ENCODE assay signal across 10 cellular contexts in the genomic region with DNA sequence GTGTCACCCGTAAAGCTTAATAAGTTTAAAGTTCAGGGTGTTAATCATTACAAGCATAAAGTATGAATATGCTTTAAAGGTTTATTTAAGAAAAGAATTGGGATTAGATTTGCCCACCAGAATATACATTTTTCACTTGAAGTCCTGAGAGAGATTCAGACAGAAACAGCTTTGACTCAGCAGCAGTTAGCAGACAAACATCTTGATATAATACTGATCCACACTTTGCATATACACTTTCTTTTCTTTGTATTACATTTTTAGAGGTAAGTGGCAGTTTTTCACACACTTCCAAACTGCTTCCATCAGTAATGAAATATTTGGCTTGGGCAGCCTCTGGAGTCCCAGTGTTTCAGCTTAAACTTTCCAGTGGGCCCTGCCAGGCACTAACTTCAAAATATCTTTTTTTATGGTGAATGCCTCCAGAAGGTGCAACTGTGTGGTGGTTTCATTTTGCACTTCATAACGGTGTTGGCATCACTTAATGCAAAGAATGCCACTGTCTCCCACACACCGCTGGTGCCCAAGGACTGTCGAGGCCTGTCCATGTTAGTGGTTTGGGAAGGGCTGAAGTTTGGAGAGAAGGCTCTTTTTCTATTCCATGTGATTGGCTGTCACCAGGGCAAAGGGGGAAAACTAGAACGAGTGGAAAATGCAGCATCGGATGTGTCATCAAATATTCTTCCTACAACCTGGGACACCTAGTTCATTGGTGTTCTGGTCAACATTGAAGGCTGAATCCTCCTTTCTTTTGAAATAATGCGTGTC. TPM values are rescaled to one million over a fixed set of nuclear protein-coding genes. Genes with fewer than 3 reads are reported as not detected.
DNase-seq lines count a peak whose midpoint lies in the region; ATAC-seq and TF ChIP-seq lines count a peak whose summit lies in the region.
"Had no signal": no experiment of that assay in that cellular context is flagged by ENCODE, and none has a peak within 500 bp of the region (broad histone marks: within the 10 kb centered on the region; RNA-seq: fewer than 3 reads in every experiment).

No MANE protein-coding gene starts in this region.

- peaks cover 50% of the 10 kb centered on the region for H3K4me1 Mint-ChIP-seq in activated T-helper 17 cell treated with anti-CD3 and anti-CD28 coated beads, Interleukin-2, amount 50 U/mL, for 72 hours
- H3K4me1 Mint-ChIP-seq in naive thymus-derived CD4-positive, alpha-beta T cell = peaks cover 45 to 94% (median 89%) of the 10 kb centered on the region in 7 donors

- peak overlapping the region; percentile 70 for H3K4me3 Mint-ChIP-seq in activated T-helper 17 cell treated with anti-CD3 and anti-CD28 coated beads, Interleukin-2, amount 50 U/mL, for 72 hours
- peak overlapping the region; percentile 24 to 78 (median 51) for H3K4me3 Mint-ChIP-seq in naive thymus-derived CD4-positive, alpha-beta T cell

- peaks cover 4% of the 10 kb centered on the region for H3K36me3 Mint-ChIP-seq in activated T-helper 17 cell treated with anti-CD3 and anti-CD28 coated beads, Interleukin-2, amount 50 U/mL, for 72 hours (ENCODE audit: low read depth)
- peaks cover 0 to 7% (median 0%) of the 10 kb centered on the region in 5 donors for H3K36me3 Mint-ChIP-seq in naive thymus-derived CD4-positive, alpha-beta T cell

- H3K4me1 ChIP-seq in A673 (ENCODE audit: insufficient read depth, low read length, poor library complexity, severe bottlenecking) = peaks cover 70% of the 10 kb centered on the region
- peaks cover 70 to 83% of the 10 kb centered on the region in 2 donors for H3K4me1 ChIP-seq in naive thymus-derived CD4-positive, alpha-beta T cell (ENCODE audit: control insufficient read depth in 2 of 2, insufficient read depth in 2 of 2, low read length in 2 of 2)

- intact Hi-C loops in A673 (cut with micrococcal nuclease; ENCODE audit: unreplicated experiment) = loop anchor here (5.0 kb wide), 1 partner anchor 811 kb away; no protein-coding TSS in a partner anchor
- intact Hi-C loops in naive thymus-derived CD4-positive, alpha-beta T cell (cut with micrococcal nuclease) = loop anchor here in 1 of 2 donors (1.0 kb wide), 1 partner anchor 10 kb away; no protein-coding TSS in a partner anchor

- ATAC-seq in GM19351 (IDR thresholded peaks at IDR 0.05; ENCODE audit: unreplicated experiment) = peak; percentile 39
- peak; percentile 65 for ATAC-seq in activated T-helper 17 cell treated with anti-CD3 and anti-CD28 coated beads, Interleukin-2, amount 50 U/mL, for 72 hours (replicated peaks)
- ATAC-seq in naive thymus-derived CD4-positive, alpha-beta T cell = peak; percentile 36

- H3K27me3 Mint-ChIP-seq in activated T-helper 17 cell treated with anti-CD3 and anti-CD28 coated beads, Interleukin-2, amount 50 U/mL, for 72 hours = no peaks in the 10 kb centered on the region
- H3K27me3 Mint-ChIP-seq in naive thymus-derived CD4-positive, alpha-beta T cell = no peaks in the 10 kb centered on the region

- CTCF ChIA-PET in A673 (lab: Charles Lee) = no interaction called here
- CTCF ChIA-PET in naive thymus-derived CD4-positive, alpha-beta T cell (lab: Charles Lee) = interaction anchor here (0.6 to 2.9 kb wide), 6 partner anchors 9 to 1049 kb away, joined by 3 to 9 read pairs (median 3); no protein-coding TSS in a partner anchor

- no TSS peak for BruUV-seq in A673 (replicated peaks; lab: Mats Ljungman, UMichigan)

- DNase-seq in A673 (ENCODE audit: low spot score) (no peak), NCI-H187 (lab: John Stamatoyannopoulos, UW) (no peak), NCI-H1930 (lab: John Stamatoyannopoulos, UW) (no peak), NCI-H128 (lab: John Stamatoyannopoulos, UW; ENCODE audit: unreplicated experiment) (no peak), midbrain (lab: John Stamatoyannopoulos, UW) (no peak)
- no peak for DNase-seq in naive thymus-derived CD4-positive, alpha-beta T cell

- no peak for TF ChIP-seq CTCF in A673 (conservative IDR thresholded peaks at IDR 0.05; ENCODE audit: low read depth, low read length)

- peaks cover 5% of the 10 kb centered on the region for H3K9me3 ChIP-seq in A673 (ENCODE audit: low read depth, low read length, poor library complexity, severe bottlenecking)
- H3K9me3 ChIP-seq in naive thymus-derived CD4-positive, alpha-beta T cell (ENCODE audit: control insufficient read depth in 2 of 3, low read length in 3 of 3) = no peaks in the 10 kb centered on the region

- peak overlapping the region; percentile 72 for H3K27ac ChIP-seq in A673 (ENCODE audit: low read depth, low read length, poor library complexity, severe bottlenecking)
- H3K27ac ChIP-seq in naive thymus-derived CD4-positive, alpha-beta T cell (ENCODE audit: low read depth, low read length) = peak overlapping the region; percentile 4
- H3K27ac ChIP-seq: VCaP had no signal

- POLR2A ChIA-PET in A673 (lab: Charles Lee; ENCODE audit: low non-redundant PET) = no interaction called here
- POLR2A ChIA-PET in naive thymus-derived CD4-positive, alpha-beta T cell (lab: Charles Lee) = interaction anchor here (0.5 to 5.8 kb wide), 4 partner anchors 13 to 139 kb away, joined by 3 to 39 read pairs (median 6); a partner anchor contains a TSS

- H3K27me3 ChIP-seq in A673 (replicated peaks; ENCODE audit: insufficient read depth, low read depth, low read length, poor library complexity) = no peaks in the 10 kb centered on the region
- H3K27me3 ChIP-seq in naive thymus-derived CD4-positive, alpha-beta T cell (ENCODE audit: control insufficient read depth in 2 of 2, insufficient read depth in 2 of 2, low read length in 2 of 2) = no peaks in the 10 kb centered on the region

- H3K9me3 Mint-ChIP-seq in activated T-helper 17 cell treated with anti-CD3 and anti-CD28 coated beads, Interleukin-2, amount 50 U/mL, for 72 hours = no peaks in the 10 kb centered on the region
- H3K9me3 Mint-ChIP-seq in naive thymus-derived CD4-positive, alpha-beta T cell = no peaks in the 10 kb centered on the region

- H3K4me3 ChIP-seq in A673 (ENCODE audit: low read depth, low read length, poor library complexity, severe bottlenecking) = peak overlapping the region; percentile 1
- peak overlapping the region; percentile 20 for H3K4me3 ChIP-seq in naive thymus-derived CD4-positive, alpha-beta T cell (ENCODE audit: low read length)
- H3K4me3 ChIP-seq: smooth muscle cell had no signal

- H3K27ac Mint-ChIP-seq in activated T-helper 17 cell treated with anti-CD3 and anti-CD28 coated beads, Interleukin-2, amount 50 U/mL, for 72 hours = peak overlapping the region; percentile 47
- peak overlapping the region; percentile 19 to 91 (median 70) for H3K27ac Mint-ChIP-seq in naive thymus-derived CD4-positive, alpha-beta T cell

- no peaks in the 10 kb centered on the region for H3K36me3 ChIP-seq in A673 (ENCODE audit: insufficient read depth, low read length, poor library complexity, severe bottlenecking)
- H3K36me3 ChIP-seq in naive thymus-derived CD4-positive, alpha-beta T cell (ENCODE audit: control insufficient read depth in 2 of 3, insufficient read depth in 3 of 3, low read length in 3 of 3) = no peaks in the 10 kb centered on the region

RNA-seq across cellular contexts. Expression of a gene that starts 53.0 kb away (rescaled TPM):
- total RNA-seq in A673 (2021) = 57.9 and 64.8 TPM in 2 replicates
- total RNA-seq in activated T-helper 17 cell treated with anti-CD3 and anti-CD28 coated beads, Interleukin-2, amount 50 U/mL, for 72 hours = 10 to 100 TPM; 47.5 to 57.0 TPM
- 100 to 1,000 TPM in 4 of 5 experiments, 10 to 100 TPM in 1; 72.0 to 207 (median 131) TPM for total RNA-seq in naive thymus-derived CD4-positive, alpha-beta T cell
- polyA plus RNA-seq in naive thymus-derived CD4-positive, alpha-beta T cell = 100 to 1,000 TPM in 1 of 2 donors, 10 to 100 TPM in 1; 85.1 to 110 TPM
